8 cellular contexts compared by ENCODE assay signal in genomic region chr2:2698182-2699116, GRCh38.
DNase-seq lines count a peak whose midpoint lies in the region; ATAC-seq and TF ChIP-seq lines count a peak whose summit lies in the region.

No MANE protein-coding gene starts in this region.

- no peaks in the 10 kb centered on the region for H3K36me3 ChIP-seq in right atrium auricular region

- ATAC-seq in foreskin keratinocyte (peak; percentile 15), HG02970 (IDR thresholded peaks at IDR 0.05; ENCODE audit: low FRiP score, unreplicated experiment) (no peak), HG03565 (IDR thresholded peaks at IDR 0.05; ENCODE audit: unreplicated experiment) (no peak)

- TF ChIP-seq CTCF in GM12875 (IDR thresholded peaks at IDR 0.05; ENCODE audit: borderline replicate concordance, insufficient read depth, low read depth, low read length) = 0 out of 2 replicates have a peak, but pooled peaks have one; percentile 11
- peak; percentile 39 for TF ChIP-seq CTCF in foreskin keratinocyte (conservative IDR thresholded peaks at IDR 0.05)
- peak in 1 of 2 donors; percentile 34 for TF ChIP-seq CTCF in right atrium auricular region (IDR thresholded peaks at IDR 0.05)

- H3K4me1 ChIP-seq in foreskin keratinocyte (no peaks in the 10 kb centered on the region), right atrium auricular region (no peaks in the 10 kb centered on the region)

- H3K9me3 ChIP-seq in right atrium auricular region = no peaks in the 10 kb centered on the region

- H3K27me3 ChIP-seq in foreskin keratinocyte (no peaks in the 10 kb centered on the region), right atrium auricular region (no peaks in the 10 kb centered on the region)

- H3K27ac ChIP-seq in foreskin keratinocyte (no peak overlapping the region), right atrium auricular region (no peak overlapping the region)

- no peak overlapping the region for H3K4me3 ChIP-seq in GM12875 (ENCODE audit: low read depth, low read length)
- H3K4me3 ChIP-seq in right atrium auricular region = no peak overlapping the region

- DNase-seq in CD1c-positive myeloid dendritic cell (ENCODE audit: extremely low spot score) = peak; percentile 28
- peak; percentile 68 for DNase-seq in NCI-H69 (lab: John Stamatoyannopoulos, UW)
- no peak for DNase-seq in foreskin keratinocyte
- no peak for DNase-seq in right atrium auricular region (ENCODE audit: low spot score)
- DNase-seq in activated CD8-positive, alpha-beta memory T cell treated with anti-CD3 and anti-CD28 coated beads, Interleukin-2, amount 50 U/mL, for 4 hours = no peak

Comparison
In these comparisons a context has a peak if more than half of its experiments do, and no peak if none do; other contexts are left out.
1. DNase-seq: peak in CD1c-positive myeloid dendritic cell (single experiment) and NCI-H69 (single experiment); none in foreskin keratinocyte (0 of 2), right atrium auricular region (single experiment) and activated CD8-positive, alpha-beta memory T cell treated with anti-CD3 and anti-CD28 coated beads, Interleukin-2, amount 50 U/mL, for 4 hours (single experiment).